ENCODE assay signal across 8 cellular contexts in genomic region chr1:156727914-156728598, GRCh38. TPM values are rescaled to one million over a fixed set of nuclear protein-coding genes. Genes with fewer than 3 reads are reported as not detected.
DNase-seq lines count a peak whose midpoint lies in the region; ATAC-seq and TF ChIP-seq lines count a peak whose summit lies in the region.

METTL25B (plus strand) TSS chr1:156728469; CDS start chr1:156729105, 636 bp downstream.

- H3K4me2 ChIP-seq in parathyroid adenoma (ENCODE audit: low read length), result peak within 1 kb of the TSS; percentile 97

- H3K27me3 ChIP-seq in GM06990 (replicated peaks; ENCODE audit: control insufficient read depth, insufficient read depth, low read length), result no peaks in the 10 kb centered on the region
- no peaks in the 10 kb centered on the region for H3K27me3 ChIP-seq in cardiac muscle cell
- no peaks in the 10 kb centered on the region for H3K27me3 ChIP-seq in parathyroid adenoma (ENCODE audit: control insufficient read depth, insufficient read depth, low read length)

- DNase-seq in GM06990 (ENCODE audit: extremely low read depth, insufficient read length) (peak; percentile 88), SHP77 treated with DMSO at 0.1 percent for 48 hours (lab: John Stamatoyannopoulos, UW) (peak; percentile 84), cardiac muscle cell (ENCODE audit: low read depth in 1 of 2, low spot score in 1 of 2) (peak; percentile 85 to 87)
- DNase-seq in central memory CD4-positive, alpha-beta T cell, result no peak

- peak within 1 kb of the TSS; percentile 76 for H3K9ac ChIP-seq in parathyroid adenoma

- H3K4me3 ChIP-seq in GM06990 (replicated peaks; ENCODE audit: low read depth, low read length) (peak within 1 kb of the TSS; percentile 100), cardiac muscle cell (peak within 1 kb of the TSS; percentile 83), parathyroid adenoma (ENCODE audit: low read depth, low read length) (peak within 1 kb of the TSS; percentile 95)

- H3K79me2 ChIP-seq in parathyroid adenoma, result peaks cover 14% of the 10 kb centered on the region

- peak within 1 kb of the TSS; percentile 87 for H3K27ac ChIP-seq in KOPT-K1 (ENCODE audit: low read depth, low read length, poor library complexity, severe bottlenecking)
- peak within 1 kb of the TSS; percentile 97 for H3K27ac ChIP-seq in cardiac muscle cell
- H3K27ac ChIP-seq in parathyroid adenoma, result peak within 1 kb of the TSS; percentile 91

- peaks cover 18% of the 10 kb centered on the region for H3K36me3 ChIP-seq in GM06990 (ENCODE audit: control insufficient read depth, insufficient read depth, low read length)
- peaks cover 37% of the 10 kb centered on the region for H3K36me3 ChIP-seq in KOPT-K1 (ENCODE audit: insufficient read depth, low read length)
- peaks cover 9% of the 10 kb centered on the region for H3K36me3 ChIP-seq in cardiac muscle cell
- no peaks in the 10 kb centered on the region for H3K36me3 ChIP-seq in parathyroid adenoma (ENCODE audit: control insufficient read depth, insufficient read depth, low read length)

- no peaks in the 10 kb centered on the region for H3K9me3 ChIP-seq in KOPT-K1 (ENCODE audit: insufficient read depth, low read length, poor library complexity, severe bottlenecking)
- no peaks in the 10 kb centered on the region for H3K9me3 ChIP-seq in cardiac muscle cell (ENCODE audit: low read depth)
- no peaks in the 10 kb centered on the region for H3K9me3 ChIP-seq in parathyroid adenoma (ENCODE audit: control insufficient read depth, low read length)

- peak; percentile 40 for ATAC-seq in GM21786 (IDR thresholded peaks at IDR 0.05; ENCODE audit: unreplicated experiment)

- peaks cover 20% of the 10 kb centered on the region for H3K4me1 ChIP-seq in cardiac muscle cell (ENCODE audit: low read depth)
- no peaks in the 10 kb centered on the region for H3K4me1 ChIP-seq in parathyroid adenoma

- no peak within 1 kb of the TSS for H3K4me3 Mint-ChIP-seq in activated naive CD8-positive, alpha-beta T cell

- H3K27ac Mint-ChIP-seq in activated naive CD8-positive, alpha-beta T cell, result peak within 1 kb of the TSS; percentile 99

- peak within 1 kb of the TSS; percentile 76 for H2AFZ ChIP-seq in parathyroid adenoma

- TF ChIP-seq CTCF in GM06990 (IDR thresholded peaks at IDR 0.05; ENCODE audit: insufficient read depth, low read length, poor library complexity, severe bottlenecking) (no peak), cardiac muscle cell (IDR thresholded peaks at IDR 0.05; ENCODE audit: low read depth, low read length) (no peak), parathyroid adenoma (IDR thresholded peaks at IDR 0.05) (no peak)

- H3K4me1 Mint-ChIP-seq in activated naive CD8-positive, alpha-beta T cell (ENCODE audit: low read depth), result peaks cover 39% of the 10 kb centered on the region

- H3K27me3 Mint-ChIP-seq in activated naive CD8-positive, alpha-beta T cell, result no peaks in the 10 kb centered on the region

- H3K9me3 Mint-ChIP-seq in activated naive CD8-positive, alpha-beta T cell (ENCODE audit: low read depth), result no peaks in the 10 kb centered on the region

- peaks cover 11% of the 10 kb centered on the region for H3K36me3 Mint-ChIP-seq in activated naive CD8-positive, alpha-beta T cell

RNA-seq across cellular contexts. Expression of gene METTL25B, which starts in this region (rescaled TPM):
- total RNA-seq in cardiac muscle cell, result 22.8 and 25.4 TPM in 2 replicates
- 19.5 and 20.9 TPM in 2 replicates for polyA plus RNA-seq in cardiac muscle cell
